Comparison of ENCODE assay signal across 25 cellular contexts in the genomic region with DNA sequence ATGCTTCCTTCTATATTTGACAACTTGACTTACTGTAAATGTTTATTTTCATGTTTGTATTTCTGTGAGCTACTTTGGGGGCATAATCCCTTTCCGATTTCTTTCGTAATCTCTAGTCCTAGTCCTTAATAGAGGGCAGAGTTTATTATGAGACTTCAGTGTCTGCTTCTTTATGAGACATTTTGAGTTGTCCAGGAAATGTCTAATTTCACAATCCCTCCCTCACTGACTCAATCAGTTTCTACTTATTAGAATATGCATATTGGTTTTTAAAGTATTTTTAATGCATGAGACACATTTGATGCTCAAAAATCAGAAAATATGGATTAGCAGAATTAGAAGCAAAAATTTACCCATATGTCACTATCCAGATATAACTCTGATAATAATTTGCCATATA.
"Had no signal": no experiment of that assay in that cellular context is flagged by ENCODE, and none has a peak within 500 bp of the region (broad histone marks: within the 10 kb centered on the region; RNA-seq: fewer than 3 reads in every experiment).

No MANE protein-coding gene starts in this region.

- H3K27ac Mint-ChIP-seq: activated B cell treated with CpG ODN at 0.5 μM for 24 hours; activated CD4-positive, alpha-beta T cell treated with anti-CD3 and anti-CD28 coated beads for 36 hours; activated naive CD4-positive, alpha-beta T cell treated with anti-CD3 and anti-CD28 coated beads, Interleukin-2, amount 10 ng/mL, durations not matched to agents 7 days and 5 days; activated naive CD8-positive, alpha-beta T cell treated with anti-CD3 and anti-CD28 coated beads, Interleukin-2, amount 50 U/mL, for 24 hours; naive B cell; stimulated activated naive B cell treated with anti-CD40 and anti-IgM and Interleukin-4, amounts not matched to agents 10 μg/mL and 1 μg/mL and 100 μg/mL, for 72 hours had no signal

- H3K9me3 Mint-ChIP-seq: activated naive CD8-positive, alpha-beta T cell treated with anti-CD3 and anti-CD28 coated beads, Interleukin-2, amount 50 U/mL, for 24 hours had no signal

- H3K4me1 ChIP-seq: heart right ventricle, lower lobe of right lung, transverse colon had no signal

- H3K4me3 Mint-ChIP-seq: activated B cell treated with CpG ODN at 0.5 μM for 24 hours; activated CD4-positive, alpha-beta T cell treated with anti-CD3 and anti-CD28 coated beads for 36 hours; activated naive CD4-positive, alpha-beta T cell treated with anti-CD3 and anti-CD28 coated beads, Interleukin-2, amount 10 ng/mL, durations not matched to agents 7 days and 5 days; activated naive CD8-positive, alpha-beta T cell treated with anti-CD3 and anti-CD28 coated beads, Interleukin-2, amount 50 U/mL, for 24 hours; brain; naive B cell; neural crest cell; stimulated activated naive B cell treated with anti-CD40 and anti-IgM and Interleukin-4, amounts not matched to agents 10 μg/mL and 1 μg/mL and 100 μg/mL, for 72 hours had no signal

- H3K9me3 ChIP-seq: sigmoid colon, transverse colon had no signal

- DNase-seq: activated B cell treated with CpG ODN at 0.5 μM for 24 hours; activated CD4-positive, alpha-beta T cell treated with anti-CD3 and anti-CD28 coated beads for 36 hours; activated CD4-positive, alpha-beta T cell treated with anti-CD3 and anti-CD28 coated beads, Interleukin-2, amount 50 U/mL, for 48 hours; activated effector memory CD4-positive, alpha-beta T cell treated with anti-CD3 and anti-CD28 coated beads, Interleukin-2, amount 50 U/mL, for 16 hours; activated naive CD4-positive, alpha-beta T cell treated with anti-CD3 and anti-CD28 coated beads, Interleukin-2, amount 10 ng/mL, durations not matched to agents 7 days and 5 days; activated naive CD8-positive, alpha-beta T cell treated with anti-CD3 and anti-CD28 coated beads, Interleukin-2, amount 50 U/mL, for 24 hours; activated T-cell treated with anti-CD3 and anti-CD28 coated beads, Interleukin-2, amount 50 U/mL, for 48 hours; aorta; caudate nucleus; dermis blood vessel endothelial cell; effector CD8-positive, alpha-beta T cell; heart right ventricle; lower lobe of right lung; naive B cell; occipital lobe; sigmoid colon; stimulated activated CD4-positive, alpha-beta T cell treated with anti-CD3 and anti-CD28 coated beads, Interleukin-2, amount 100 ng/mL, for 48 hours; stimulated activated CD8-positive, alpha-beta memory T cell treated with anti-CD3 and anti-CD28 coated beads, Interleukin-4, amount 100 ng/mL, for 48 hours; stimulated activated naive B cell treated with anti-CD40 and anti-IgM and Interleukin-4, amounts not matched to agents 10 μg/mL and 1 μg/mL and 100 μg/mL, for 72 hours; T-helper 9 cell; transverse colon had no signal

- H3K27me3 ChIP-seq: heart right ventricle, sigmoid colon, transverse colon had no signal

- H3K4me1 Mint-ChIP-seq: activated B cell treated with CpG ODN at 0.5 μM for 24 hours; activated naive CD4-positive, alpha-beta T cell treated with anti-CD3 and anti-CD28 coated beads, Interleukin-2, amount 10 ng/mL, durations not matched to agents 7 days and 5 days; brain had no signal

- H3K27ac ChIP-seq: heart right ventricle, lower lobe of right lung, sigmoid colon, transverse colon had no signal

- H3K27me3 Mint-ChIP-seq: activated B cell treated with CpG ODN at 0.5 μM for 24 hours; activated CD4-positive, alpha-beta T cell treated with anti-CD3 and anti-CD28 coated beads for 36 hours; activated naive CD4-positive, alpha-beta T cell treated with anti-CD3 and anti-CD28 coated beads, Interleukin-2, amount 10 ng/mL, durations not matched to agents 7 days and 5 days; activated naive CD8-positive, alpha-beta T cell treated with anti-CD3 and anti-CD28 coated beads, Interleukin-2, amount 50 U/mL, for 24 hours; naive B cell; stimulated activated naive B cell treated with anti-CD40 and anti-IgM and Interleukin-4, amounts not matched to agents 10 μg/mL and 1 μg/mL and 100 μg/mL, for 72 hours had no signal

- ATAC-seq: activated CD4-positive, alpha-beta T cell treated with anti-CD3 and anti-CD28 coated beads for 36 hours; activated naive CD8-positive, alpha-beta T cell treated with anti-CD3 and anti-CD28 coated beads, Interleukin-2, amount 50 U/mL, for 24 hours; esophagus mucosa; heart right ventricle; left lobe of liver; lower lobe of right lung; stimulated activated naive B cell treated with anti-CD40 and anti-IgM and Interleukin-4, amounts not matched to agents 10 μg/mL and 1 μg/mL and 100 μg/mL, for 72 hours had no signal

- H3K4me3 ChIP-seq: heart right ventricle, lower lobe of right lung, sigmoid colon, transverse colon had no signal

- H3K36me3 ChIP-seq: lower lobe of right lung, sigmoid colon, transverse colon had no signal
